ENCODE assay signal across 15 cellular contexts in the genomic region with DNA sequence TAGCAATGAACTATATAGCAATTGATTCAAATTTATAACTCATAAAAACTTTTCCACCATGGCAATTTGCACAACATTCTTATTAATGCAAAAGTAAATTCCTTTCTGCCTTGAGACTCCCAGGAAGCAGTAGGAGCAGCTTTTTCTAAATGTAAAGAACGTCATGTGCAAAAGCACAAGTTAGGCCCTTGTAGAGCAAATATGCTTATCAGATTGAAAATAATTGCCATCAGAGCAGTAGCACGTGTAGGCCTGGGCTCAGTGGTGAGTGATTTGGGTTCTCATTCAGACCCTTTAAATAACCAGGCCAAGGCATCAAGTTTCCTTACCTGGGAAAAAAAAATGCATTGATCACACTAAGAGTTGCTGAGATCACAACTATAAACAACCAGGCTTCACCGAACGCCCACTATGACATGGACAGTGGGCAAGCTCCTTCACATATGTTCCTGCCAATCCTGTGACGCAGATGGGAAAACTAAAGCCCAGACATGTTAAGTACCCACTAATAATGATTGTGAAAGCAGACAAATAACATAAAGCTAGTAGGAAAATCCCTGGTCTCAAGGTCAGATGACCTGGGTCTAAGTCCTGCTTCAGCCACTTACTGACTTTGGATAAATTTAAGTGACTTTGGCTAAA. TPM values are rescaled to one million over a fixed set of nuclear protein-coding genes. Genes with fewer than 3 reads are reported as not detected.
DNase-seq lines count a peak whose midpoint lies in the region; ATAC-seq and TF ChIP-seq lines count a peak whose summit lies in the region.
"Had no signal": no experiment of that assay in that cellular context is flagged by ENCODE, and none has a peak within 500 bp of the region (broad histone marks: within the 10 kb centered on the region; RNA-seq: fewer than 3 reads in every experiment).

No MANE protein-coding gene starts in this region.

- no peaks in the 10 kb centered on the region for H3K27me3 ChIP-seq in brain microvascular endothelial cell (replicated peaks)
- H3K27me3 ChIP-seq: uterus had no signal

- H3K27ac ChIP-seq in brain microvascular endothelial cell (peak overlapping the region; percentile 59), skin epidermis (peak overlapping the region in 18 of 21 experiments; percentile 0 to 76 (median 58))

- DNase-seq in HFFc6: no peak
- DNase-seq in brain microvascular endothelial cell: no peak
- peak; percentile 23 for DNase-seq in left kidney (ENCODE audit: low read depth, low spot score)
- no peak for DNase-seq in D341Med (ENCODE audit: low spot score)
- DNase-seq in COLO829 (ENCODE audit: low spot score): no peak
- no peak for DNase-seq in activated naive CD4-positive, alpha-beta T cell (lab: John Stamatoyannopoulos, UW)
- DNase-seq: activated CD4-positive, CD25-positive, alpha-beta regulatory T cell; CD4-positive, alpha-beta memory T cell; NCI-H1417; nucleus accumbens; SW 1271; uterus had no signal

- no peaks in the 10 kb centered on the region for H3K36me3 ChIP-seq in brain microvascular endothelial cell (replicated peaks)
- H3K36me3 ChIP-seq: uterus had no signal

- ATAC-seq in HG02798 (IDR thresholded peaks at IDR 0.05; ENCODE audit: poor library complexity, unreplicated experiment): no peak

- peaks cover 1% of the 10 kb centered on the region; the same call in 1 of the 2 replicates for H3K27me3 Mint-ChIP-seq in HFFc6 (ENCODE audit: insufficient read depth)
- H3K27me3 Mint-ChIP-seq: activated naive CD8-positive, alpha-beta T cell; CD4-positive, alpha-beta memory T cell had no signal

- in situ Hi-C loops in brain microvascular endothelial cell (cut with HindIII; ENCODE audit: low pct_ligation_motif_present, low sequenced_read_pairs): no loop called here

- H3K36me3 Mint-ChIP-seq in HFFc6 (ENCODE audit: low read depth): peaks cover 5% of the 10 kb centered on the region; the same call in 1 of the 2 replicates
- H3K36me3 Mint-ChIP-seq: activated naive CD8-positive, alpha-beta T cell; CD4-positive, alpha-beta memory T cell had no signal

- H3K27ac Mint-ChIP-seq in HFFc6: peak overlapping the region; percentile 90
- H3K27ac Mint-ChIP-seq: activated naive CD8-positive, alpha-beta T cell; CD4-positive, alpha-beta memory T cell had no signal

- H3K4me3 ChIP-seq in brain microvascular endothelial cell (ENCODE audit: low read depth, low read length): no peak overlapping the region
- no peak overlapping the region for H3K4me3 ChIP-seq in skin epidermis
- H3K4me3 ChIP-seq: uterus had no signal

- no peak for TF ChIP-seq CTCF in HFFc6 (IDR thresholded peaks at IDR 0.05)
- TF ChIP-seq CTCF in brain microvascular endothelial cell (IDR thresholded peaks at IDR 0.05; ENCODE audit: low read depth, low read length, missing control alignments): no peak

- peaks cover 57% of the 10 kb centered on the region for H3K4me1 Mint-ChIP-seq in HFFc6 (ENCODE audit: low read depth)

- H3K4me3 Mint-ChIP-seq in HFFc6: peak overlapping the region; percentile 78
- H3K4me3 Mint-ChIP-seq: activated naive CD8-positive, alpha-beta T cell; CD4-positive, alpha-beta memory T cell had no signal

- no peaks in the 10 kb centered on the region for H3K9me3 Mint-ChIP-seq in HFFc6
- H3K9me3 Mint-ChIP-seq: CD4-positive, alpha-beta memory T cell had no signal

RNA-seq across cellular contexts. Expression of a gene that starts 22.1 kb away (rescaled TPM):
- 100 to 1,000 TPM; 203 to 231 (median 215) TPM for total RNA-seq in HFFc6 (2021; fragmentation: NEBNext Ultra II Directional; extraction: Animal tissue kit (Norgen Biotek cat#: 25700))

RNA-seq across cellular contexts. Expression of a gene that starts 40.8 kb away (rescaled TPM):
- total RNA-seq in HFFc6 (2021; fragmentation: NEBNext Ultra II Directional; extraction: Animal tissue kit (Norgen Biotek cat#: 25700)): 100 to 1,000 TPM; 105 to 132 (median 121) TPM

RNA-seq across cellular contexts. Expression of a gene that starts 45.9 kb away (rescaled TPM):
- 1 to 10 TPM; 4.6 to 5.7 (median 4.9) TPM for total RNA-seq in HFFc6 (2021; fragmentation: NEBNext Ultra II Directional; extraction: Animal tissue kit (Norgen Biotek cat#: 25700))

RNA-seq across cellular contexts. Expression of a gene that starts 59.8 kb away (rescaled TPM):
- 10 to 100 TPM in 3 of 6 experiments, 1 to 10 TPM in 3; 5.1 to 12.3 (median 10.4) TPM for total RNA-seq in HFFc6 (2021; fragmentation: NEBNext Ultra II Directional; extraction: Animal tissue kit (Norgen Biotek cat#: 25700))
